In the genomic region with DNA sequence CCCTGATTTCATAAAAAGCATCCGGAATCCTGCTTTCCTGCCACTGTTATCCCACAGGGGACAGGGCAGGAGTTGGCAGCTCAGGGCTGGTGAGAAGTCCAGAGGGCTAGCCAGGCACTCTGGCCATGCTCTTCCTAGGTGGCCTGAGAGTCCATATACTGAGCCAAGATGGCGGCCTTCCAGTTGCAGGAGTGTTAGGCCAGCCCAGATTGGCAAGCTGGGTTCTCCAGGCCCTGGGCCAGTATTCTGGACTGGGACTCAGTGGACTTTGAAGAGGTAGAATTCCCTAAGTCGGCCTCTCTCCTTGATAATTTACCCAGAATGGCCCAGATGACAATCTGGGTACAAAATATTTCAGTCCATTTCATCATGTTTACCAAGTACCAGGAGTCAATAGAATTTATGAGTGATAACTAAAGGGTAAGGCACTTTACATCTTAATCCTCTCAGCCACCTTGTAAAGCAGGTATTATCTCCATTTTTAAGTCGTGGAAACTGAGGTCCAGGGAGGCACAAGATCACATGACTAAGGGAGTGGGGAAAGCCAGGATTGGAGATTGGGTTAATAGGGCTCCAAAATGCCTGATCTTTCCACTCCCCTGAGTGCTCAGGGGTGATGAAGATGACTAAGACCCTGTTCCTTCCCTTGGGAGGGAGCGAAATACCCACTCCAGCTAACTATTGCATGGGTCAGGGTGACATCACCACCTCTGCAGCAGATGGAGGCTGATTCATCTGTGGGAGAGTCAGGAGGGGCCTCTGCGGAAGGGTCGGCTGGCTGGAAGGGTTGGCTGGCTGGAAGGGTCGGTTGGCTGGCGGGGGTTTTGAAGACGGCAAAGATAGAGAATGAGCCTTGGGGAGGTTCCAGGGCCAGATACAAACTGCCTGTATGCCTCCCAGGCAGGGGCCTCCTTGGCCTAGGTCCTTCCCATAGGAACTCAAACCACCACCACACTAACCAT, we compare ENCODE assay signal across 1 cellular context.
TF ChIP-seq lines count a peak whose summit lies in the region.

No MANE protein-coding gene starts in this region.

TF ChIP-seq in K562, 482 proteins besides CTCF, POLR2A, EP300 and RAD21 (continued from another document and continues in another):
- peak; percentile 27 for TF ChIP-seq FOS (IDR thresholded peaks at IDR 0.05; ENCODE audit: extremely low read depth, insufficient read length)
- no peak for TF ChIP-seq HSF4 (CRISPR knock-in tag; IDR thresholded peaks at IDR 0.05; ENCODE audit: borderline replicate concordance)
- no peak for TF ChIP-seq TEAD4 (IDR thresholded peaks at IDR 0.05; ENCODE audit: low read length)
- no peak for TF ChIP-seq TEAD4 (CRISPR knock-in tag; IDR thresholded peaks at IDR 0.05; ENCODE audit: borderline replicate concordance)
- TF ChIP-seq, protein P1, sequence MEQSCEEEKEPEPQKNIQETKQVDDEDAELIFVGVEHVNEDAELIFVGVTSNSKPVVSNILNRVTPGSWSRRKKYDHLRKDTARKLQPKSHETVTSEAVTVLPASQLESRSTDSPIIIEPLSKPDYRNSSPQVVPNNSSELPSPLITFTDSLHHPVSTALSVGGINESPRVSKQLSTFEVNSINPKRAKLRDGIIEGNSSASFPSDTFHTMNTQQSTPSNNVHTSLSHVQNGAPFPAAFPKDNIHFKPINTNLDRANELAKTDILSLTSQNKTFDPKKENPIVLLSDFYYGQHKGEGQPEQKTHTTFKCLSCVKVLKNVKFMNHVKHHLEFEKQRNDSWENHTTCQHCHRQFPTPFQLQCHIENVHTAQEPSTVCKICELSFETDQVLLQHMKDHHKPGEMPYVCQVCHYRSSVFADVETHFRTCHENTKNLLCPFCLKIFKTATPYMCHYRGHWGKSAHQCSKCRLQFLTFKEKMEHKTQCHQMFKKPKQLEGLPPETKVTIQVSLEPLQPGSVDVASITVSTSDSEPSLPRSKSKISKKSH (CRISPR knock-in tag; IDR thresholded peaks at IDR 0.05): no peak
- TF ChIP-seq SMC3 (conservative IDR thresholded peaks at IDR 0.05; ENCODE audit: insufficient read depth, low read depth, low read length): no peak
- no peak for TF ChIP-seq ZNF121 (CRISPR knock-in tag; conservative IDR thresholded peaks at IDR 0.05)
- TF ChIP-seq POLR2AphosphoS5 (IDR thresholded peaks at IDR 0.05; ENCODE audit: control insufficient read depth, insufficient read depth, low read depth, low read length): no peak
- peak; percentile 70 for TF ChIP-seq ARID1B (IDR thresholded peaks at IDR 0.05)
- no peak for TF ChIP-seq KLF6 (CRISPR knock-in tag; IDR thresholded peaks at IDR 0.05; ENCODE audit: borderline replicate concordance)
- TF ChIP-seq, protein P2, sequence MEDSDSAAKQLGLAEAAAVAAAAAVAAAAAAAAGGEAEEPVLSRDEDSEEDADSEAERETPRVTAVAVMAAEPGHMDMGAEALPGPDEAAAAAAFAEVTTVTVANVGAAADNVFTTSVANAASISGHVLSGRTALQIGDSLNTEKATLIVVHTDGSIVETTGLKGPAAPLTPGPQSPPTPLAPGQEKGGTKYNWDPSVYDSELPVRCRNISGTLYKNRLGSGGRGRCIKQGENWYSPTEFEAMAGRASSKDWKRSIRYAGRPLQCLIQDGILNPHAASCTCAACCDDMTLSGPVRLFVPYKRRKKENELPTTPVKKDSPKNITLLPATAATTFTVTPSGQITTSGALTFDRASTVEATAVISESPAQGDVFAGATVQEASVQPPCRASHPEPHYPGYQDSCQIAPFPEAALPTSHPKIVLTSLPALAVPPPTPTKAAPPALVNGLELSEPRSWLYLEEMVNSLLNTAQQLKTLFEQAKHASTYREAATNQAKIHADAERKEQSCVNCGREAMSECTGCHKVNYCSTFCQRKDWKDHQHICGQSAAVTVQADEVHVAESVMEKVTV (CRISPR knock-in tag; IDR thresholded peaks at IDR 0.05): no peak
- no peak for TF ChIP-seq ZNF445 (CRISPR knock-in tag; IDR thresholded peaks at IDR 0.05; ENCODE audit: low read depth)
- TF ChIP-seq, protein P3, sequence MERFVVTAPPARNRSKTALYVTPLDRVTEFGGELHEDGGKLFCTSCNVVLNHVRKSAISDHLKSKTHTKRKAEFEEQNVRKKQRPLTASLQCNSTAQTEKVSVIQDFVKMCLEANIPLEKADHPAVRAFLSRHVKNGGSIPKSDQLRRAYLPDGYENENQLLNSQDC (CRISPR knock-in tag; IDR thresholded peaks at IDR 0.05): no peak
- TF ChIP-seq, protein P4, sequence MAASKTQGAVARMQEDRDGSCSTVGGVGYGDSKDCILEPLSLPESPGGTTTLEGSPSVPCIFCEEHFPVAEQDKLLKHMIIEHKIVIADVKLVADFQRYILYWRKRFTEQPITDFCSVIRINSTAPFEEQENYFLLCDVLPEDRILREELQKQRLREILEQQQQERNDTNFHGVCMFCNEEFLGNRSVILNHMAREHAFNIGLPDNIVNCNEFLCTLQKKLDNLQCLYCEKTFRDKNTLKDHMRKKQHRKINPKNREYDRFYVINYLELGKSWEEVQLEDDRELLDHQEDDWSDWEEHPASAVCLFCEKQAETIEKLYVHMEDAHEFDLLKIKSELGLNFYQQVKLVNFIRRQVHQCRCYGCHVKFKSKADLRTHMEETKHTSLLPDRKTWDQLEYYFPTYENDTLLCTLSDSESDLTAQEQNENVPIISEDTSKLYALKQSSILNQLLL (CRISPR knock-in tag; IDR thresholded peaks at IDR 0.05; ENCODE audit: borderline replicate concordance): no peak
- no peak for TF ChIP-seq NFATC3 (IDR thresholded peaks at IDR 0.05)
- TF ChIP-seq ZNF347 (CRISPR knock-in tag; IDR thresholded peaks at IDR 0.05; ENCODE audit: low read depth): no peak
- no peak for TF ChIP-seq CHCHD3 (CRISPR knock-in tag; IDR thresholded peaks at IDR 0.05)
- TF ChIP-seq, protein P5, sequence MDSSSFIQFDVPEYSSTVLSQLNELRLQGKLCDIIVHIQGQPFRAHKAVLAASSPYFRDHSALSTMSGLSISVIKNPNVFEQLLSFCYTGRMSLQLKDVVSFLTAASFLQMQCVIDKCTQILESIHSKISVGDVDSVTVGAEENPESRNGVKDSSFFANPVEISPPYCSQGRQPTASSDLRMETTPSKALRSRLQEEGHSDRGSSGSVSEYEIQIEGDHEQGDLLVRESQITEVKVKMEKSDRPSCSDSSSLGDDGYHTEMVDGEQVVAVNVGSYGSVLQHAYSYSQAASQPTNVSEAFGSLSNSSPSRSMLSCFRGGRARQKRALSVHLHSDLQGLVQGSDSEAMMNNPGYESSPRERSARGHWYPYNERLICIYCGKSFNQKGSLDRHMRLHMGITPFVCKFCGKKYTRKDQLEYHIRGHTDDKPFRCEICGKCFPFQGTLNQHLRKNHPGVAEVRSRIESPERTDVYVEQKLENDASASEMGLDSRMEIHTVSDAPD (CRISPR knock-in tag; IDR thresholded peaks at IDR 0.05): no peak
- TF ChIP-seq PHF20 (IDR thresholded peaks at IDR 0.05; ENCODE audit: partially characterized antibody): no peak
- TF ChIP-seq ZNF354B (CRISPR knock-in tag; IDR thresholded peaks at IDR 0.05): no peak
- peak; percentile 93 for TF ChIP-seq FOSL1 (tag; conservative IDR thresholded peaks at IDR 0.05)
- TF ChIP-seq ZKSCAN8 (CRISPR knock-in tag; IDR thresholded peaks at IDR 0.05): peak; percentile 60; the same call in 1 of the 2 replicates
- no peak for TF ChIP-seq KDM1A (IDR thresholded peaks at IDR 0.05)
- no peak for TF ChIP-seq ZNF133 (CRISPR knock-in tag; IDR thresholded peaks at IDR 0.05)
- TF ChIP-seq, protein P6, sequence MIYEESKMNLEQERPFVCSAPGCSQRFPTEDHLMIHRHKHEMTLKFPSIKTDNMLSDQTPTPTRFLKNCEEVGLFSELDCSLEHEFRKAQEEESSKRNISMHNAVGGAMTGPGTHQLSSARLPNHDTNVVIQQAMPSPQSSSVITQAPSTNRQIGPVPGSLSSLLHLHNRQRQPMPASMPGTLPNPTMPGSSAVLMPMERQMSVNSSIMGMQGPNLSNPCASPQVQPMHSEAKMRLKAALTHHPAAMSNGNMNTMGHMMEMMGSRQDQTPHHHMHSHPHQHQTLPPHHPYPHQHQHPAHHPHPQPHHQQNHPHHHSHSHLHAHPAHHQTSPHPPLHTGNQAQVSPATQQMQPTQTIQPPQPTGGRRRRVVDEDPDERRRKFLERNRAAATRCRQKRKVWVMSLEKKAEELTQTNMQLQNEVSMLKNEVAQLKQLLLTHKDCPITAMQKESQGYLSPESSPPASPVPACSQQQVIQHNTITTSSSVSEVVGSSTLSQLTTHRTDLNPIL (CRISPR knock-in tag; IDR thresholded peaks at IDR 0.05): no peak
- TF ChIP-seq, protein P7, sequence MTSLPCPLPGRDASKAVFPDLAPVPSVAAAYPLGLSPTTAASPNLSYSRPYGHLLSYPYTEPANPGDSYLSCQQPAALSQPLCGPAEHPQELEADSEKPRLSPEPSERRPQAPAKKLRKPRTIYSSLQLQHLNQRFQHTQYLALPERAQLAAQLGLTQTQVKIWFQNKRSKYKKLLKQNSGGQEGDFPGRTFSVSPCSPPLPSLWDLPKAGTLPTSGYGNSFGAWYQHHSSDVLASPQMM (CRISPR knock-in tag; IDR thresholded peaks at IDR 0.05): no peak
- TF ChIP-seq, protein P8, sequence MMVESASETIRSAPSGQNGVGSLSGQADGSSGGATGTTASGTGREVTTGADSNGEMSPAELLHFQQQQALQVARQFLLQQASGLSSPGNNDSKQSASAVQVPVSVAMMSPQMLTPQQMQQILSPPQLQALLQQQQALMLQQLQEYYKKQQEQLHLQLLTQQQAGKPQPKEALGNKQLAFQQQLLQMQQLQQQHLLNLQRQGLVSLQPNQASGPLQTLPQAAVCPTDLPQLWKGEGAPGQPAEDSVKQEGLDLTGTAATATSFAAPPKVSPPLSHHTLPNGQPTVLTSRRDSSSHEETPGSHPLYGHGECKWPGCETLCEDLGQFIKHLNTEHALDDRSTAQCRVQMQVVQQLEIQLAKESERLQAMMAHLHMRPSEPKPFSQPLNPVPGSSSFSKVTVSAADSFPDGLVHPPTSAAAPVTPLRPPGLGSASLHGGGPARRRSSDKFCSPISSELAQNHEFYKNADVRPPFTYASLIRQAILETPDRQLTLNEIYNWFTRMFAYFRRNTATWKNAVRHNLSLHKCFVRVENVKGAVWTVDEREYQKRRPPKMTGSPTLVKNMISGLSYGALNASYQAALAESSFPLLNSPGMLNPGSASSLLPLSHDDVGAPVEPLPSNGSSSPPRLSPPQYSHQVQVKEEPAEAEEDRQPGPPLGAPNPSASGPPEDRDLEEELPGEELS (CRISPR knock-in tag; IDR thresholded peaks at IDR 0.05; ENCODE audit: borderline replicate concordance): no peak
- peak; percentile 95 for TF ChIP-seq ZBTB7A (IDR thresholded peaks at IDR 0.05; ENCODE audit: borderline replicate concordance, control insufficient read depth, low read depth, low read length)
- TF ChIP-seq, protein P9, sequence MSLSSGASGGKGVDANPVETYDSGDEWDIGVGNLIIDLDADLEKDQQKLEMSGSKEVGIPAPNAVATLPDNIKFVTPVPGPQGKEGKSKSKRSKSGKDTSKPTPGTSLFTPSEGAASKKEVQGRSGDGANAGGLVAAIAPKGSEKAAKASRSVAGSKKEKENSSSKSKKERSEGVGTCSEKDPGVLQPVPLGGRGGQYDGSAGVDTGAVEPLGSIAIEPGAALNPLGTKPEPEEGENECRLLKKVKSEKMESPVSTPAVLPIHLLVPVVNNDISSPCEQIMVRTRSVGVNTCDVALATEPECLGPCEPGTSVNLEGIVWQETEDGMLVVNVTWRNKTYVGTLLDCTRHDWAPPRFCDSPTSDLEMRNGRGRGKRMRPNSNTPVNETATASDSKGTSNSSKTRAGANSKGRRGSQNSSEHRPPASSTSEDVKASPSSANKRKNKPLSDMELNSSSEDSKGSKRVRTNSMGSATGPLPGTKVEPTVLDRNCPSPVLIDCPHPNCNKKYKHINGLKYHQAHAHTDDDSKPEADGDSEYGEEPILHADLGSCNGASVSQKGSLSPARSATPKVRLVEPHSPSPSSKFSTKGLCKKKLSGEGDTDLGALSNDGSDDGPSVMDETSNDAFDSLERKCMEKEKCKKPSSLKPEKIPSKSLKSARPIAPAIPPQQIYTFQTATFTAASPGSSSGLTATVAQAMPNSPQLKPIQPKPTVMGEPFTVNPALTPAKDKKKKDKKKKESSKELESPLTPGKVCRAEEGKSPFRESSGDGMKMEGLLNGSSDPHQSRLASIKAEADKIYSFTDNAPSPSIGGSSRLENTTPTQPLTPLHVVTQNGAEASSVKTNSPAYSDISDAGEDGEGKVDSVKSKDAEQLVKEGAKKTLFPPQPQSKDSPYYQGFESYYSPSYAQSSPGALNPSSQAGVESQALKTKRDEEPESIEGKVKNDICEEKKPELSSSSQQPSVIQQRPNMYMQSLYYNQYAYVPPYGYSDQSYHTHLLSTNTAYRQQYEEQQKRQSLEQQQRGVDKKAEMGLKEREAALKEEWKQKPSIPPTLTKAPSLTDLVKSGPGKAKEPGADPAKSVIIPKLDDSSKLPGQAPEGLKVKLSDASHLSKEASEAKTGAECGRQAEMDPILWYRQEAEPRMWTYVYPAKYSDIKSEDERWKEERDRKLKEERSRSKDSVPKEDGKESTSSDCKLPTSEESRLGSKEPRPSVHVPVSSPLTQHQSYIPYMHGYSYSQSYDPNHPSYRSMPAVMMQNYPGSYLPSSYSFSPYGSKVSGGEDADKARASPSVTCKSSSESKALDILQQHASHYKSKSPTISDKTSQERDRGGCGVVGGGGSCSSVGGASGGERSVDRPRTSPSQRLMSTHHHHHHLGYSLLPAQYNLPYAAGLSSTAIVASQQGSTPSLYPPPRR (CRISPR knock-in tag; IDR thresholded peaks at IDR 0.05; ENCODE audit: borderline replicate concordance): no peak
- TF ChIP-seq NBN (IDR thresholded peaks at IDR 0.05; ENCODE audit: low read depth): no peak
- no peak for TF ChIP-seq XRCC4 (IDR thresholded peaks at IDR 0.05; ENCODE audit: extremely low read depth, insufficient read depth, insufficient read length)
- TF ChIP-seq ZNF436 (CRISPR knock-in tag; IDR thresholded peaks at IDR 0.05): no peak
- TF ChIP-seq ZNF699 (CRISPR knock-in tag; IDR thresholded peaks at IDR 0.05; ENCODE audit: insufficient replicate concordance): no peak
- TF ChIP-seq TAF7 (tag; IDR thresholded peaks at IDR 0.05): no peak
- no peak for TF ChIP-seq CSDE1 (IDR thresholded peaks at IDR 0.05)
- no peak for TF ChIP-seq RBM14 (IDR thresholded peaks at IDR 0.05; ENCODE audit: borderline replicate concordance, insufficient read depth, low read depth, low read length)
- TF ChIP-seq, protein P10, sequence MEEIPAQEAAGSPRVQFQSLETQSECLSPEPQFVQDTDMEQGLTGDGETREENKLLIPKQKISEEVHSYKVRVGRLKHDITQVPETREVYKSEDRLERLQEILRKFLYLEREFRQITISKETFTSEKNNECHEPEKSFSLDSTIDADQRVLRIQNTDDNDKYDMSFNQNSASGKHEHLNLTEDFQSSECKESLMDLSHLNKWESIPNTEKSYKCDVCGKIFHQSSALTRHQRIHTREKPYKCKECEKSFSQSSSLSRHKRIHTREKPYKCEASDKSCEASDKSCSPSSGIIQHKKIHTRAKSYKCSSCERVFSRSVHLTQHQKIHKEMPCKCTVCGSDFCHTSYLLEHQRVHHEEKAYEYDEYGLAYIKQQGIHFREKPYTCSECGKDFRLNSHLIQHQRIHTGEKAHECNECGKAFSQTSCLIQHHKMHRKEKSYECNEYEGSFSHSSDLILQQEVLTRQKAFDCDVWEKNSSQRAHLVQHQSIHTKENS (CRISPR knock-in tag; IDR thresholded peaks at IDR 0.05): no peak
- TF ChIP-seq L3MBTL2 (IDR thresholded peaks at IDR 0.05): no peak
- no peak for TF ChIP-seq ZNF780A (CRISPR knock-in tag; IDR thresholded peaks at IDR 0.05)
